In genomic region chr1:62131093-62131725, GRCh38 we compare ENCODE assay signal across 8 cellular contexts.
DNase-seq lines count a peak whose midpoint lies in the region; ATAC-seq lines count a peak whose summit lies in the region.

No MANE protein-coding gene starts in this region.

- peak; percentile 29 for DNase-seq in COLO668 (lab: John Stamatoyannopoulos, UW; ENCODE audit: unreplicated experiment)
- DNase-seq in NCI-H345 treated with DMSO at 0.1 percent for 48 hours (lab: John Stamatoyannopoulos, UW; ENCODE audit: unreplicated experiment) = peak; percentile 31
- DNase-seq in activated CD4-positive, alpha-beta T cell treated with anti-CD3 and anti-CD28 coated beads, Interleukin-2, amount 50 U/mL, for 48 hours = peak; percentile 15 to 32
- DNase-seq in germinal center (ENCODE audit: low spot score) = peak; percentile 61
- peak; percentile 74 for DNase-seq in pons (ENCODE audit: low spot score)

- peak; percentile 86 for ATAC-seq in GM19025 (IDR thresholded peaks at IDR 0.05; ENCODE audit: low read depth, unreplicated experiment)
- peak; percentile 98 for ATAC-seq in HG03103 (IDR thresholded peaks at IDR 0.05; ENCODE audit: low read depth, unreplicated experiment)
- no peak for ATAC-seq in HG02840 (IDR thresholded peaks at IDR 0.05; ENCODE audit: low FRiP score, unreplicated experiment)

Comparison
In these comparisons a context has a peak if more than half of its experiments do, and no peak if none do; other contexts are left out.
1. DNase-seq: peak in every context shown above with its lines; median percentile 74 in pons; 61 in germinal center; 31 in NCI-H345 treated with DMSO at 0.1 percent for 48 hours; 29 in COLO668; 24 in activated CD4-positive, alpha-beta T cell treated with anti-CD3 and anti-CD28 coated beads, Interleukin-2, amount 50 U/mL, for 48 hours.